16 cellular contexts compared by ENCODE assay signal in the genomic region with DNA sequence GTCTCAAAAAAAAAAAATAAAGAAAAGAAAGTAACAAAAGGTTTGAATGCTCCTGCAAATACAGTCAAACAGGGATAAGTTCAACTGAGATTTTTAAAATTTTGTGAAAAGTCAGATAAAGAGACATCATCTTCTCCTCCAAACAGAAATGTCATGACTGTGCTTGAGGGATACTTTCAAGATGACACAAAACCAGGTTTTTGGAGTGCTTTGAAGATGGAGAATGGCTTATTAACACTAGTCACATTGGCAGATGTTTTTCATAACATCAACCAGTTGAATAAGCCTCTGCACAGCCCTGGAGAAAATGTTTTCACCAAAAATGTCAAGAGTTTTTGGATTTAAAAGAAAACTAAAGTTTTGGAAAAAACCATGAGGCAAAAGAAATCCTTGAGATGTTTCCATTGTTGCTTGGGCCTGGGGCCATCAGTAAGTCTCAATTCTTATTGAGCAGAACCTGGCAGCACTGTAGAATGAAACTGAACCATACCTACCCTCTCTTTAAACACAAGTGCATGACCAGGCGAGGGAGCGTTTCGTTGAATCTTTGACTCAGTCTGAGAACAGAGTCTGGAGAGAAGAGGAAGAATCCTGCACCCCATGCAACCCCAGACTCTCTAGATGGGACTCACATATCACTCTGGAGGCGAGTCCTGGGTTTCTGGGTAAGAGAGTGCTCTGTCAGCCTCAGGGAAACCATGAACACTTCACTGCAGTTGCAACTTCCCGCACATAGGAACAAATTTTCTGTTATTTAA.
"Had no signal": no experiment of that assay in that cellular context is flagged by ENCODE, and none has a peak within 500 bp of the region (broad histone marks: within the 10 kb centered on the region; RNA-seq: fewer than 3 reads in every experiment).

No MANE protein-coding gene starts in this region.

- H3K9me3 Mint-ChIP-seq: type B pancreatic cell had no signal

- H3K27ac Mint-ChIP-seq: nephron, type B pancreatic cell had no signal

- H3K36me3 Mint-ChIP-seq: type B pancreatic cell had no signal

- H3K4me1 Mint-ChIP-seq: nephron had no signal

- H3K4me3 Mint-ChIP-seq: nephron, type B pancreatic cell had no signal

- ATAC-seq: esophagus mucosa, gastroesophageal sphincter, heart right ventricle, left lung, SK-N-SH treated with all-trans-retinoic acid at 6 μM for 48 hours had no signal

- DNase-seq: activated CD4-positive, CD25-positive, alpha-beta regulatory T cell treated with anti-CD3 and anti-CD28 coated beads, Interleukin-2, amount 50 U/mL, for 72 hours; activated naive CD4-positive, alpha-beta T cell; amniotic stem cell; effector CD4-positive, alpha-beta T cell; heart right ventricle; left lung; midbrain; RPMI8226; SHP77 treated with DMSO at 0.1 percent for 48 hours; small intestine; testis had no signal
